In genomic region chr3:152127058-152127457, GRCh38 we compare ENCODE assay signal across 10 cellular contexts.
A peak's percentile ranks its signal among the peaks of the same experiment; 100 is the strongest.
DNase-seq lines count a peak whose midpoint lies in the region; ATAC-seq, FAIRE-seq and TF ChIP-seq lines count a peak whose summit lies in the region.
"Had no signal": no experiment of that assay in that cellular context is flagged by ENCODE, and none has a peak within 500 bp of the region (broad histone marks: within the 10 kb centered on the region; RNA-seq: fewer than 3 reads in every experiment).

No MANE protein-coding gene starts in this region.

- H4K20me1 ChIP-seq in astrocyte (ENCODE audit: insufficient read depth, low read length): no peaks in the 10 kb centered on the region

- no peak for DNase-seq in astrocyte (ENCODE audit: low read depth)
- DNase-seq in BE2C: no peak
- DNase-seq in H7: no peak
- DNase-seq in substantia nigra (lab: John Stamatoyannopoulos, UW): no peak
- DNase-seq: lower lobe of right lung, NCI-H1092, SHP77 treated with DMSO at 0.1 percent for 48 hours had no signal

- no peak overlapping the region for H2AFZ ChIP-seq in astrocyte (ENCODE audit: low read depth, low read length)

- H3K4me1 ChIP-seq in astrocyte (ENCODE audit: insufficient read depth, low read length) (peaks cover 7% of the 10 kb centered on the region), BE2C (no peaks in the 10 kb centered on the region)
- H3K4me1 ChIP-seq: lower lobe of right lung had no signal

- no peak overlapping the region for H3K4me2 ChIP-seq in astrocyte (ENCODE audit: low read length)

- H3K27me3 ChIP-seq in astrocyte (ENCODE audit: insufficient read depth, low read length) (no peaks in the 10 kb centered on the region), BE2C (no peaks in the 10 kb centered on the region; the same call in 1 of the 2 replicates), H7 (ENCODE audit: control insufficient read depth, insufficient read depth, low read length) (no peaks in the 10 kb centered on the region)

- H3K4me3 Mint-ChIP-seq in astrocyte (ENCODE audit: unreplicated experiment): no peak overlapping the region

- ATAC-seq in GM18861 (IDR thresholded peaks at IDR 0.05; ENCODE audit: unreplicated experiment): peak; percentile 100
- ATAC-seq in GM21360 (IDR thresholded peaks at IDR 0.05; ENCODE audit: unreplicated experiment): peak; percentile 100
- peak; percentile 98 for ATAC-seq in HG03108 (IDR thresholded peaks at IDR 0.05; ENCODE audit: unreplicated experiment)
- ATAC-seq: lower lobe of right lung had no signal

- H3K36me3 Mint-ChIP-seq in astrocyte (ENCODE audit: low read depth, unreplicated experiment): no peaks in the 10 kb centered on the region

- H3K4me1 Mint-ChIP-seq in astrocyte (ENCODE audit: low read depth, unreplicated experiment): peaks cover 4% of the 10 kb centered on the region

- TF ChIP-seq CTCF in astrocyte (IDR thresholded peaks at IDR 0.05; ENCODE audit: insufficient read depth, low read depth, low read length) (no peak), BE2C (IDR thresholded peaks at IDR 0.05; ENCODE audit: low read depth, low read length) (no peak)

- peak; percentile 47 for FAIRE-seq in astrocyte (lab: Jason Lieb, UNC)

- H3K9ac ChIP-seq in astrocyte (ENCODE audit: low read length): no peak overlapping the region

- no peaks in the 10 kb centered on the region for H3K27me3 Mint-ChIP-seq in astrocyte (ENCODE audit: low read depth, unreplicated experiment)

- H3K79me2 ChIP-seq in astrocyte (ENCODE audit: insufficient read depth, low read length): no peaks in the 10 kb centered on the region

- H3K4me3 ChIP-seq in astrocyte (ENCODE audit: insufficient read depth, low read depth, low read length) (no peak overlapping the region), BE2C (ENCODE audit: low read depth, low read length) (no peak overlapping the region), H7 (ENCODE audit: insufficient read depth, low read depth, low read length) (no peak overlapping the region)
- H3K4me3 ChIP-seq: lower lobe of right lung had no signal

- H3K27ac ChIP-seq in astrocyte (ENCODE audit: low read depth, low read length) (no peak overlapping the region), substantia nigra (ENCODE audit: low read depth, low read length, poor library complexity, severe bottlenecking) (no peak overlapping the region)
- H3K27ac ChIP-seq: lower lobe of right lung had no signal

- H3K9me3 Mint-ChIP-seq in astrocyte (ENCODE audit: unreplicated experiment): no peaks in the 10 kb centered on the region

- H3K27ac Mint-ChIP-seq in astrocyte (ENCODE audit: unreplicated experiment): peak overlapping the region; percentile 22

- H3K9me3 ChIP-seq in astrocyte (ENCODE audit: insufficient read depth, low read depth, low read length) (no peaks in the 10 kb centered on the region), BE2C (no peaks in the 10 kb centered on the region)
- H3K9me3 ChIP-seq: lower lobe of right lung had no signal

- H3K36me3 ChIP-seq in astrocyte (ENCODE audit: insufficient read depth, low read length): no peaks in the 10 kb centered on the region
- no peaks in the 10 kb centered on the region for H3K36me3 ChIP-seq in BE2C
- H3K36me3 ChIP-seq in H7 (replicated peaks; ENCODE audit: control insufficient read depth, insufficient read depth, low read length): no peaks in the 10 kb centered on the region
- H3K36me3 ChIP-seq: lower lobe of right lung had no signal
